ENCODE assay signal across 8 cellular contexts in the genomic region with DNA sequence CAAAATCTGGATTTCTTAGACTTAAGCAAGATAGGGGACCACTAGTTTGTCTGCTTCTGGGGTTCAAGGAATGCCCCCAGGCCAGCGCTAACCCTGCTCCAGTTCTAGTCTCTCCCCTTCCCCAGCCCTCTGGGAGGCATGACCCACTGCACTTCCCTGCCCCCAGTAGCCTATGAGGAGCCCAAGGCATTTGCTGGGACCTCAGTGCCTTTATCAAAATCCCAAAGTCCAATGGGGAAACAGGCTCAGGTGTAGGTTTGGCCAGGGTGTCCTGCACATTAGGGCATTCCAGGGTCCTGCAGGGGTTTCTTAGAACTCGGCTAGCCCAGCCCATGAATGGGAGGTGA. TPM values are rescaled to one million over a fixed set of nuclear protein-coding genes. Genes with fewer than 3 reads are reported as not detected.
DNase-seq lines count a peak whose midpoint lies in the region; ATAC-seq and TF ChIP-seq lines count a peak whose summit lies in the region.

No MANE protein-coding gene starts in this region.

- peaks cover 48% of the 10 kb centered on the region for H3K4me1 ChIP-seq in mammary epithelial cell (ENCODE audit: insufficient read depth, low read length)

- H3K36me3 Mint-ChIP-seq in activated naive CD4-positive, alpha-beta T cell treated with anti-CD3 and anti-CD28 coated beads, Interleukin-2, amount 10 ng/mL, durations not matched to agents 7 days and 5 days: peaks cover 52% of the 10 kb centered on the region
- H3K36me3 Mint-ChIP-seq in mesothelial cell of epicardium (no peaks in the 10 kb centered on the region), type B pancreatic cell (no peaks in the 10 kb centered on the region)

- peak overlapping the region; percentile 91 for H3K9ac ChIP-seq in mammary epithelial cell (ENCODE audit: insufficient read depth, low read length)

- no TSS peak for BruUV-seq in mammary epithelial cell (replicated peaks; lab: Mats Ljungman, UMichigan)

- no peaks in the 10 kb centered on the region for H3K9me3 Mint-ChIP-seq in activated naive CD4-positive, alpha-beta T cell treated with anti-CD3 and anti-CD28 coated beads, Interleukin-2, amount 10 ng/mL, durations not matched to agents 7 days and 5 days
- no peaks in the 10 kb centered on the region for H3K9me3 Mint-ChIP-seq in mesothelial cell of epicardium
- no peaks in the 10 kb centered on the region for H3K9me3 Mint-ChIP-seq in type B pancreatic cell

- no peaks in the 10 kb centered on the region for H3K9me3 ChIP-seq in mammary epithelial cell (replicated peaks; ENCODE audit: insufficient read depth, low read length)

- H3K36me3 ChIP-seq in mammary epithelial cell (ENCODE audit: insufficient read depth, low read length): peaks cover 4% of the 10 kb centered on the region

- H3K27me3 Mint-ChIP-seq in activated naive CD4-positive, alpha-beta T cell treated with anti-CD3 and anti-CD28 coated beads, Interleukin-2, amount 10 ng/mL, durations not matched to agents 7 days and 5 days: peaks cover 20% of the 10 kb centered on the region
- H3K27me3 Mint-ChIP-seq in mesothelial cell of epicardium (ENCODE audit: low read depth): peaks cover 38% of the 10 kb centered on the region
- peaks cover 48% of the 10 kb centered on the region for H3K27me3 Mint-ChIP-seq in type B pancreatic cell

- CTCF ChIA-PET in activated naive CD4-positive, alpha-beta T cell treated with anti-CD3 and anti-CD28 coated beads, Interleukin-2, amount 10 ng/mL, durations not matched to agents 7 days and 5 days (lab: Charles Lee): interaction anchor here (0.6 to 5.7 kb wide), 6 partner anchors 40 to 136 kb away, joined by 3 to 159 read pairs (median 8); no protein-coding TSS in a partner anchor
- CTCF ChIA-PET in mammary epithelial cell (lab: Charles Lee; ENCODE audit: low non-redundant PET): interaction anchor here (0.6 kb wide), 1 partner anchor 11 kb away, joined by 3 read pairs; no protein-coding TSS in a partner anchor

- peaks cover 48% of the 10 kb centered on the region for H3K4me1 Mint-ChIP-seq in activated naive CD4-positive, alpha-beta T cell treated with anti-CD3 and anti-CD28 coated beads, Interleukin-2, amount 10 ng/mL, durations not matched to agents 7 days and 5 days
- H3K4me1 Mint-ChIP-seq in mesothelial cell of epicardium (peaks cover 2% of the 10 kb centered on the region), type B pancreatic cell (ENCODE audit: unreplicated experiment) (peaks cover 29% of the 10 kb centered on the region)

- in situ Hi-C loops in mammary epithelial cell (cut with MboI; ENCODE audit: low sequenced_read_pairs in 2 of 2): loop anchor here in 1 of 2 donors (5.0 kb wide), 2 partner anchors 48 to 52 kb away; partner anchors contain the start of gene NSMCE1

- no peaks in the 10 kb centered on the region for H4K20me1 ChIP-seq in mammary epithelial cell (ENCODE audit: insufficient read depth, low read length)

- dilution Hi-C loops in mammary epithelial cell (cut with HindIII; ENCODE audit: low sequenced_read_pairs): loop anchor here (5.0 kb wide), 2 partner anchors 43 to 67 kb away; no protein-coding TSS in a partner anchor

- H3K27ac Mint-ChIP-seq in activated naive CD4-positive, alpha-beta T cell treated with anti-CD3 and anti-CD28 coated beads, Interleukin-2, amount 10 ng/mL, durations not matched to agents 7 days and 5 days: peak overlapping the region; percentile 95
- H3K27ac Mint-ChIP-seq in mesothelial cell of epicardium (no peak overlapping the region), type B pancreatic cell (peak overlapping the region; percentile 37)

- H3K4me3 ChIP-seq in mammary epithelial cell (replicated peaks in 1 of 3; ENCODE audit: insufficient read depth in 1 of 3, low read depth in 2 of 3, low read length in 3 of 3): peak overlapping the region; percentile 61 to 87 (median 70)

- peaks cover 60% of the 10 kb centered on the region for H3K79me2 ChIP-seq in mammary epithelial cell (ENCODE audit: insufficient read depth, low read length)

- intact Hi-C loops in mammary epithelial cell (cut with micrococcal nuclease): loop anchor here (1.0 to 5.0 kb wide), 6 partner anchors 8 to 142 kb away; no protein-coding TSS in a partner anchor

- H3K4me3 Mint-ChIP-seq in activated naive CD4-positive, alpha-beta T cell treated with anti-CD3 and anti-CD28 coated beads, Interleukin-2, amount 10 ng/mL, durations not matched to agents 7 days and 5 days: peak overlapping the region; percentile 94
- H3K4me3 Mint-ChIP-seq in mesothelial cell of epicardium (peak overlapping the region; percentile 76), type B pancreatic cell (peak overlapping the region; percentile 90)

- no peak for ATAC-seq in GM21717 (IDR thresholded peaks at IDR 0.05; ENCODE audit: unreplicated experiment)

- no peak overlapping the region for H2AFZ ChIP-seq in mammary epithelial cell (ENCODE audit: low read depth, low read length)

- WGBS in mammary epithelial cell (ENCODE audit: low coverage, missing lambda C conversion rate): 31% methylated on average over 2 of the region's 2 CpGs

- TF ChIP-seq CTCF in mammary epithelial cell (conservative IDR thresholded peaks at IDR 0.05 in 1 of 2, IDR thresholded peaks at IDR 0.05 in 1 of 2; ENCODE audit: extremely low read depth in 1 of 2, insufficient read depth in 1 of 2, low read depth in 1 of 2, low read length in 2 of 2) (no peak), mesothelial cell of epicardium (IDR thresholded peaks at IDR 0.05; ENCODE audit: unreplicated experiment) (no peak), type B pancreatic cell (conservative IDR thresholded peaks at IDR 0.05) (no peak)

- no peak for DNase-seq in activated naive CD4-positive, alpha-beta T cell treated with anti-CD3 and anti-CD28 coated beads, Interleukin-2, amount 10 ng/mL, durations not matched to agents 7 days and 5 days
- no peak for DNase-seq in activated naive CD4-positive, alpha-beta T cell (lab: John Stamatoyannopoulos, UW)
- DNase-seq in mammary epithelial cell (no peak), mesothelial cell of epicardium (ENCODE audit: low spot score in 2 of 2, unreplicated experiment in 2 of 2) (no peak), type B pancreatic cell (ENCODE audit: extremely low spot score, unreplicated experiment) (no peak), NOMO-1 treated with dmso at 0.1 percent for 144 hours (lab: John Stamatoyannopoulos, UW; ENCODE audit: unreplicated experiment) (no peak)
- no peak for DNase-seq in activated CD8-positive, alpha-beta memory T cell treated with anti-CD3 and anti-CD28 coated beads, Interleukin-2, amount 50 U/mL, for 48 hours

- H3K27ac ChIP-seq in mammary epithelial cell (ENCODE audit: insufficient read depth, low read depth, low read length): peak overlapping the region; percentile 89

- no peaks in the 10 kb centered on the region for H3K27me3 ChIP-seq in mammary epithelial cell (ENCODE audit: insufficient read depth, low read length)

- H3K4me2 ChIP-seq in mammary epithelial cell (ENCODE audit: insufficient read depth, low read depth, low read length): peak overlapping the region; percentile 89

RNA-seq across cellular contexts. Expression of gene IL4R, which starts 1.2 kb away (rescaled TPM):
- total RNA-seq in mammary epithelial cell (100 to 1,000 TPM in 1 of 2 donors, 10 to 100 TPM in 1; 69.8 to 152 TPM), mesothelial cell of epicardium (6.4 to 8.2 TPM (median 6.8 TPM) in 3 replicates), type B pancreatic cell (ENCODE audit: low replicate concordance) (12.3 and 22.1 TPM in 2 replicates)
- polyA plus RNA-seq in mammary epithelial cell: 94.9 TPM
- polyA minus RNA-seq in mammary epithelial cell: 198 TPM

RNA-seq across cellular contexts. Expression of gene NSMCE1, which starts 46.4 kb away (rescaled TPM):
- total RNA-seq in mammary epithelial cell (10 to 100 TPM; 71.6 to 81.2 TPM), mesothelial cell of epicardium (25.4 to 26.6 TPM (median 25.8 TPM) in 3 replicates), type B pancreatic cell (ENCODE audit: low replicate concordance) (27.1 and 33.3 TPM in 2 replicates)
- 54.1 TPM for polyA plus RNA-seq in mammary epithelial cell
- polyA minus RNA-seq in mammary epithelial cell: 71.1 TPM
